ENCODE assay signal across 26 cellular contexts in the genomic region with DNA sequence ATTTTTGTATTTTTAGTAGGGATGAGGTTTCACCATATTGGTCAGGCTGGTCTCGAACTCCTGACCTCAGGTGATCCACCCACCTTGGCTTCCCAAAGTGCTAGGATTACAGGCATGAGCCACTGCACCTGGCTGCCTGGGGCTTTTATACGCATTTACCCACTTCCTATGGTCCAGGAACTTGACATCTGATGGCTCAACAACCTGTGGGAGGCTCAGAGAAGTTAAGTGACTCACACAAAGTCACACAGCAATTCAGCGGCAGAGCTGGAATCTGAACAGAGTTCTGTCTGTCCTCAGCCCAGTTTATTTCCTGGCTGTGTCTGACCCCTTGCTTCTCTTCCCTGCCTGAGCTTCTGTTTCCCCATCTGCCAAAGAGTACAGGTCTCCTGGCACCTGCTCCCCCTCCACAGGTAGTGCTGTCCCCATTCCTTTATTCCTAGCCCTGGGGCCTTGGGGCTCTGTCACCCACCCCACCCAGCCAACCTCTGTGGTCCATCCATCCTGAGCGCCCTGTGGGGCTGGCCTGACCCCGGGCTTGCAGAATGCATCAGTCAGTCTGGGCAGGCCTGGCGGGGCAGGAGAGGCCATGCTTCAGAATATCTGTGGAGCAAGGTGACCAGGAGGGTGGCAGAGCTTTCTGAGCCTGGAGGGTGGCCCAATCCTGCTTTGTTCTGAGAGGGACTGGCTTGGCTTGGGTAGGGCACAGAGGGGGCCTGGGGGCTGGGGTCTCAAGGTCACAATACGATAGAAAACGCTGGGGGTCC. TPM values are rescaled to one million over a fixed set of nuclear protein-coding genes. Genes with fewer than 3 reads are reported as not detected.
"Had no signal": no experiment of that assay in that cellular context is flagged by ENCODE, and none has a peak within 500 bp of the region (broad histone marks: within the 10 kb centered on the region; RNA-seq: fewer than 3 reads in every experiment).

No MANE protein-coding gene starts in this region.

- H3K27me3 ChIP-seq: pancreas had no signal

- H3K9me3 ChIP-seq: lower lobe of right lung, pancreas, suprapubic skin, transverse colon, upper lobe of right lung, uterus had no signal

- FAIRE-seq: frontal cortex, pancreas had no signal

- H3K4me3 ChIP-seq: dorsolateral prefrontal cortex, lower lobe of right lung, pancreas, smooth muscle cell, suprapubic skin, transverse colon, upper lobe of right lung, uterus had no signal

- H3K4me1 ChIP-seq: lower lobe of right lung, pancreas, transverse colon, upper lobe of right lung, uterus had no signal

- H3K9me3 Mint-ChIP-seq: immature natural killer cell; nephron progenitor cell; stimulated activated naive CD8-positive, alpha-beta T cell treated with anti-CD3 and anti-CD28 coated beads, Interleukin-15, amount 100 ng/mL, for 72 hours had no signal

- H3K36me3 ChIP-seq: lower lobe of right lung, pancreas, suprapubic skin, transverse colon, upper lobe of right lung, uterus had no signal

- H3K4me3 Mint-ChIP-seq: immature natural killer cell; naive thymus-derived CD8-positive, alpha-beta T cell; nephron progenitor cell; stimulated activated naive CD8-positive, alpha-beta T cell treated with anti-CD3 and anti-CD28 coated beads, Interleukin-15, amount 100 ng/mL, for 72 hours had no signal

- H3K27ac ChIP-seq: dorsolateral prefrontal cortex, lower lobe of right lung, pancreas, suprapubic skin, transverse colon, upper lobe of right lung, uterus had no signal

- H3K4me1 Mint-ChIP-seq: immature natural killer cell had no signal

- H3K27ac Mint-ChIP-seq: nephron progenitor cell; stimulated activated naive CD8-positive, alpha-beta T cell treated with anti-CD3 and anti-CD28 coated beads, Interleukin-15, amount 100 ng/mL, for 72 hours had no signal

- DNase-seq: dorsolateral prefrontal cortex; effector CD4-positive, alpha-beta T cell; hypothalamus; immature natural killer cell; islet precursor cell; left ventricle myocardium superior; lower lobe of right lung; naive thymus-derived CD8-positive, alpha-beta T cell; nephron progenitor cell; occipital lobe; retina; stimulated activated CD4-positive, alpha-beta T cell treated with anti-CD3 and anti-CD28 coated beads, Interleukin-12 subunit alpha, Interleukin-12 subunit beta, amount 100 ng/mL, for 4 hours; stimulated activated CD4-positive, alpha-beta T cell treated with anti-CD3 and anti-CD28 coated beads, Interleukin-1b, Interleukin-23, amount 100 ng/mL, for 48 hours; stimulated activated CD4-positive, alpha-beta T cell treated with anti-CD3 and anti-CD28 coated beads, Interleukin-4, amount 100 ng/mL, for 1 hour; stimulated activated CD8-positive, alpha-beta memory T cell treated with anti-CD3 and anti-CD28 coated beads, Interleukin-4, amount 100 ng/mL, for 48 hours; stimulated activated naive CD4-positive, alpha-beta T cell; stimulated activated naive CD8-positive, alpha-beta T cell treated with anti-CD3 and anti-CD28 coated beads, Interleukin-15, amount 100 ng/mL, for 72 hours; transverse colon; upper lobe of right lung; uterus had no signal

RNA-seq across cellular contexts. Expression of gene CACNA1I, which starts 50.6 kb away (rescaled TPM):
- total RNA-seq: fibroblast of villous mesenchyme, left ventricle myocardium superior, myocyte, smooth muscle cell had no signal
- polyA plus RNA-seq: immature natural killer cell, smooth muscle cell had no signal
